8 cellular contexts compared by ENCODE assay signal in genomic region chr7:105353752-105354328, GRCh38. TPM values are rescaled to one million over a fixed set of nuclear protein-coding genes. Genes with fewer than 3 reads are reported as not detected.
A peak's percentile ranks its signal among the peaks of the same experiment; 100 is the strongest.
DNase-seq lines count a peak whose midpoint lies in the region; ATAC-seq, FAIRE-seq and TF ChIP-seq lines count a peak whose summit lies in the region.

No MANE protein-coding gene starts in this region.

- peaks cover 14% of the 10 kb centered on the region for H4K20me1 ChIP-seq in Karpas-422 (ENCODE audit: insufficient read depth, low read depth, low read length)

- H3K9me2 ChIP-seq in Karpas-422 (replicated peaks; ENCODE audit: insufficient read depth, low read length), result no peaks in the 10 kb centered on the region

- H3K27me3 ChIP-seq in Karpas-422 (ENCODE audit: low read length), result no peaks in the 10 kb centered on the region
- H3K27me3 ChIP-seq in colonic mucosa, result no peaks in the 10 kb centered on the region
- H3K27me3 ChIP-seq in neutrophil, result no peaks in the 10 kb centered on the region

- peaks cover 40% of the 10 kb centered on the region for H3K4me1 ChIP-seq in Karpas-422 (ENCODE audit: low read length)
- H3K4me1 ChIP-seq in colonic mucosa, result peaks cover 2% of the 10 kb centered on the region
- H3K4me1 ChIP-seq in neutrophil (ENCODE audit: control insufficient read depth in 1 of 2, insufficient read depth in 1 of 2, low read depth in 1 of 2, low read length in 1 of 2), result peaks cover 47 to 56% of the 10 kb centered on the region in 2 experiments

- no peaks in the 10 kb centered on the region for H3K9me3 ChIP-seq in Karpas-422 (ENCODE audit: low read length)
- no peaks in the 10 kb centered on the region for H3K9me3 ChIP-seq in colonic mucosa
- H3K9me3 ChIP-seq in neutrophil, result no peaks in the 10 kb centered on the region

- no peaks in the 10 kb centered on the region for H3K36me3 ChIP-seq in Karpas-422 (ENCODE audit: insufficient read depth, low read length)
- no peaks in the 10 kb centered on the region for H3K36me3 ChIP-seq in colonic mucosa
- no peaks in the 10 kb centered on the region for H3K36me3 ChIP-seq in neutrophil

- H3K4me2 ChIP-seq in Karpas-422 (ENCODE audit: low read depth, low read length, poor library complexity, severe bottlenecking), result no peak overlapping the region

- H3K4me3 ChIP-seq in Karpas-422 (ENCODE audit: low read length) (no peak overlapping the region), colonic mucosa (no peak overlapping the region), neutrophil (ENCODE audit: low read depth in 1 of 2, low read length in 1 of 2) (peak overlapping the region in 1 of 2 experiments; percentile 47)

- H3K9ac ChIP-seq in Karpas-422 (ENCODE audit: low read length) (no peak overlapping the region), colonic mucosa (ENCODE audit: low read depth in 2 of 2, low read length in 2 of 2) (no peak overlapping the region)

- peak; percentile 32 for DNase-seq in Daoy (ENCODE audit: low read depth)
- peak; percentile 43 for DNase-seq in Karpas-422
- DNase-seq in colonic mucosa, result peak; percentile 39
- DNase-seq in GM12891 (ENCODE audit: insufficient read length, low spot score), result no peak
- DNase-seq in NCI-H2081 treated with DMSO at 0.1 percent for 48 hours (lab: John Stamatoyannopoulos, UW), result no peak

- H3K79me2 ChIP-seq in Karpas-422 (ENCODE audit: low read length), result no peaks in the 10 kb centered on the region

- H2AFZ ChIP-seq in Karpas-422 (ENCODE audit: low read length), result no peak overlapping the region

- no peak for TF ChIP-seq CTCF in colonic mucosa (IDR thresholded peaks at IDR 0.05)
- no peak for TF ChIP-seq CTCF in neutrophil (IDR thresholded peaks at IDR 0.05)

- ATAC-seq in GM21786 (IDR thresholded peaks at IDR 0.05; ENCODE audit: unreplicated experiment) (no peak), GM19395 (IDR thresholded peaks at IDR 0.05; ENCODE audit: unreplicated experiment) (no peak)

- intact Hi-C loops in colonic mucosa (cut with DNase I), result no loop called here

- H3K27ac ChIP-seq in Karpas-422 (ENCODE audit: low read length) (no peak overlapping the region), colonic mucosa (no peak overlapping the region), neutrophil (peak overlapping the region; percentile 93)

- FAIRE-seq in GM12891 (lab: Jason Lieb, UNC), result no peak

- TF ChIP-seq POLR2A in GM12891 (IDR thresholded peaks at IDR 0.05; ENCODE audit: low read depth, low read length), result no peak

TF ChIP-seq in GM12891, 5 proteins besides CTCF, POLR2A, EP300 and RAD21:
- no peak for TF ChIP-seq PAX5 (IDR thresholded peaks at IDR 0.05; ENCODE audit: insufficient read depth, low read length, severe bottlenecking)
- TF ChIP-seq POU2F2 (IDR thresholded peaks at IDR 0.05; ENCODE audit: low read depth, low read length), result no peak
- TF ChIP-seq SPI1 (IDR thresholded peaks at IDR 0.05; ENCODE audit: low read depth, low read length), result no peak
- no peak for TF ChIP-seq POLR2AphosphoS5 (IDR thresholded peaks at IDR 0.05; ENCODE audit: low read depth, low read length)
- no peak for TF ChIP-seq TAF1 (IDR thresholded peaks at IDR 0.05; ENCODE audit: low read depth, low read length)

RNA-seq across cellular contexts. Expression of gene SRPK2, which starts 34.9 kb away (rescaled TPM):
- 37.5 and 43.6 TPM in 2 replicates for total RNA-seq in Daoy (2014; rRNA removed; shearing (Covaris generic))
- total RNA-seq in Karpas-422 (2014; rRNA removed; shearing (Covaris generic); ENCODE audit: low replicate concordance), result 6.7 and 9.0 TPM in 2 replicates
- 10 to 100 TPM; 25.0 to 30.1 TPM for total RNA-seq in colonic mucosa
- polyA plus RNA-seq in GM12891 (2012; ENCODE audit: low read depth, missing spikeins), result 15.1 TPM

Comparison
In these comparisons a context has a peak if more than half of its experiments do, and no peak if none do; other contexts are left out.
1. DNase-seq: peak in Daoy (single experiment), Karpas-422 (single experiment) and colonic mucosa (single experiment); none in GM12891 (single experiment) and NCI-H2081 treated with DMSO at 0.1 percent for 48 hours (single experiment).